Comparison of ENCODE assay signal across 1 cellular context in the genomic region with DNA sequence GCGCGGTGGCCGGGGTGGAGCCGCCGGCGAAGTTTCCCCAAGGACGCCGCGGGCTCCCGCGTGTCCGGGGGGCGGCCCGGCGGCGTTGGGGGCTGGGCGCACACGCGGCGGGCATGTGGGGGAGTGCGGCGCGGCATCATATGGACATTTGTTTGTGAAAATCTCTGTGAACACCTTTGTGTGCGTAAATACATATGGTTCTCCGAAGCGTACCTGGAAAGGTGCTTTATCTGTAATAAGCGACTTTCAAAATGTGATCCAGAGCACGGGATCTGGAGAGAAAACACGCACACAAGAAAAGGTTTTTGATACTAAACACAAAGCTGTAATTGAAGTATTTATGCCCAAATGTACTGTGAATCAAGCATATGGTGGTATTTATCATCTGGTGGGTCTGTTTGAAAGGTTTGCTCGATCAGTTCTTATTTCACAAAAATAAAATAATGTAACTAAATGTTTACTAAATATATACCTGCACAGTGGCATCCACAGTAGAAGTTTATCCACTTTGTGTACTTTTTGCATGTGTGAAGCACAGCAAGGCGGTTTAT.
TF ChIP-seq lines count a peak whose summit lies in the region.

No MANE protein-coding gene starts in this region.

TF ChIP-seq in H1, 55 proteins besides CTCF, POLR2A, EP300 and RAD21:
- TF ChIP-seq SUZ12 (IDR thresholded peaks at IDR 0.05; ENCODE audit: low read length) (no peak), EGR1 (IDR thresholded peaks at IDR 0.05; ENCODE audit: borderline replicate concordance, low read depth, low read length) (no peak), SP1 (IDR thresholded peaks at IDR 0.05; ENCODE audit: low read depth, low read length) (no peak), PHF8 (conservative IDR thresholded peaks at IDR 0.05; ENCODE audit: low read depth, low read length) (0 out of 2 replicates have a peak, but pooled peaks have one; percentile 27)
- TF ChIP-seq, protein P1, sequence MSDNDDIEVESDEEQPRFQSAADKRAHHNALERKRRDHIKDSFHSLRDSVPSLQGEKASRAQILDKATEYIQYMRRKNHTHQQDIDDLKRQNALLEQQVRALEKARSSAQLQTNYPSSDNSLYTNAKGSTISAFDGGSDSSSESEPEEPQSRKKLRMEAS (IDR thresholded peaks at IDR 0.05) = peak; percentile 82
